8 cellular contexts compared by ENCODE assay signal in genomic region chr2:178111743-178112142, GRCh38. TPM values are rescaled to one million over a fixed set of nuclear protein-coding genes. Genes with fewer than 3 reads are reported as not detected.
DNase-seq lines count a peak whose midpoint lies in the region; ATAC-seq and TF ChIP-seq lines count a peak whose summit lies in the region.

No MANE protein-coding gene starts in this region.

- POLR2A ChIA-PET in GM10248 (lab: Yijun Ruan, JAX) (no interaction called here), HEK293T (lab: Yijun Ruan, JAX) (interaction anchor here (0.5 to 4.0 kb wide), 5 partner anchors 12 to 339 kb away, joined by 3 to 23 read pairs (median 3); partner anchors contain the start of genes PJVK and PRKRA)

- H3K27ac ChIP-seq in mammary epithelial cell (ENCODE audit: insufficient read depth, low read depth, low read length): no peak overlapping the region
- no peak overlapping the region for H3K27ac ChIP-seq in trophoblast cell (ENCODE audit: low read depth, low read length)

- H4K12ac ChIP-seq in trophoblast cell (ENCODE audit: low read depth, low read length): no peak overlapping the region

- H4K8ac ChIP-seq in trophoblast cell (ENCODE audit: low read depth, low read length): no peak overlapping the region

- no peaks in the 10 kb centered on the region for H3K27me3 Mint-ChIP-seq in IgD-negative memory B cell

- H2AFZ ChIP-seq in mammary epithelial cell (ENCODE audit: low read depth, low read length) (peak overlapping the region; percentile 96), trophoblast cell (ENCODE audit: insufficient read depth, low read length, poor library complexity) (no peak overlapping the region)

- no TSS peak for BruUV-seq in mammary epithelial cell (replicated peaks; lab: Mats Ljungman, UMichigan)

- WGBS in mammary epithelial cell (ENCODE audit: low coverage, missing lambda C conversion rate): 0% methylated on average over 1 of the region's 1 CpG
- WGBS in trophoblast cell (ENCODE audit: extremely low coverage, insufficient coverage, insufficient read length): no CpG with 5 or more reads among the region's 1 CpG

- peak overlapping the region in 1 of 3 donors; percentile 91 for H3K27ac Mint-ChIP-seq in IgD-negative memory B cell

- peaks cover 24% of the 10 kb centered on the region for H3K79me2 ChIP-seq in mammary epithelial cell (ENCODE audit: insufficient read depth, low read length)
- peaks cover 4% of the 10 kb centered on the region for H3K79me2 ChIP-seq in trophoblast cell (ENCODE audit: control insufficient read depth, insufficient read depth, low read length, poor library complexity)

- H3K4me3 Mint-ChIP-seq in IgD-negative memory B cell: peak overlapping the region in 3 of 4 donors; percentile 88 to 94 (median 93)

- H4K20me1 ChIP-seq in mammary epithelial cell (ENCODE audit: insufficient read depth, low read length): no peaks in the 10 kb centered on the region

- no peak overlapping the region for H2BK12ac ChIP-seq in trophoblast cell (ENCODE audit: low read length)

- no peaks in the 10 kb centered on the region for H3K9me3 Mint-ChIP-seq in IgD-negative memory B cell

- H3K18ac ChIP-seq in trophoblast cell (ENCODE audit: low read length): no peak overlapping the region

- no peaks in the 10 kb centered on the region for H3K36me3 ChIP-seq in mammary epithelial cell (ENCODE audit: insufficient read depth, low read length)
- H3K36me3 ChIP-seq in trophoblast cell (ENCODE audit: control insufficient read depth in 1 of 2, insufficient read depth in 2 of 2, low read length in 2 of 2): peaks cover 0 to 2% of the 10 kb centered on the region in 2 experiments

- no peak overlapping the region for H3K14ac ChIP-seq in trophoblast cell (ENCODE audit: low read length)

- no peak overlapping the region for H2AK5ac ChIP-seq in trophoblast cell (ENCODE audit: low read length)

- intact Hi-C loops in mammary epithelial cell (cut with micrococcal nuclease): loop anchor here (1.0 to 2.0 kb wide), 5 partner anchors 128 to 411 kb away; partner anchors contain the start of gene FKBP7
- intact Hi-C loops in left ventricle myocardium superior (cut with micrococcal nuclease): no loop called here

- no peak overlapping the region for H4K91ac ChIP-seq in trophoblast cell (ENCODE audit: low read depth, low read length)

- H3K9me3 ChIP-seq in mammary epithelial cell (replicated peaks; ENCODE audit: insufficient read depth, low read length) (no peaks in the 10 kb centered on the region), trophoblast cell (ENCODE audit: insufficient read depth, low read depth, low read length) (no peaks in the 10 kb centered on the region)

- H3K27me3 ChIP-seq in mammary epithelial cell (ENCODE audit: insufficient read depth, low read length) (no peaks in the 10 kb centered on the region), trophoblast cell (ENCODE audit: insufficient read depth, low read length) (no peaks in the 10 kb centered on the region)

- peaks cover 17% of the 10 kb centered on the region for H3K4me1 ChIP-seq in mammary epithelial cell (ENCODE audit: insufficient read depth, low read length)
- peaks cover 0 to 4% of the 10 kb centered on the region in 2 experiments for H3K4me1 ChIP-seq in trophoblast cell (ENCODE audit: control insufficient read depth in 1 of 2, insufficient read depth in 2 of 2, low read length in 2 of 2)

- peaks cover 3% of the 10 kb centered on the region for H3K79me1 ChIP-seq in trophoblast cell (ENCODE audit: low read length)

- H3K4me2 ChIP-seq in mammary epithelial cell (ENCODE audit: insufficient read depth, low read depth, low read length) (peak overlapping the region; percentile 29), trophoblast cell (ENCODE audit: low read length) (no peak overlapping the region)

- CTCF ChIA-PET in mammary epithelial cell (lab: Charles Lee; ENCODE audit: low non-redundant PET) (interaction anchor here (0.6 to 0.7 kb wide), 2 partner anchors 303 to 339 kb away, joined by 3 to 4 read pairs; partner anchors contain the start of genes PJVK and PRKRA), GM10248 (lab: Yijun Ruan, JAX) (interaction anchor here (0.7 to 11.3 kb wide), 42 partner anchors 8 to 804 kb away, joined by 3 to 110 read pairs (median 6); no protein-coding TSS in a partner anchor), HEK293T (lab: Yijun Ruan, JAX) (interaction anchor here (1.2 to 2.4 kb wide), 8 partner anchors 12 to 986 kb away, joined by 3 to 12 read pairs (median 4); no protein-coding TSS in a partner anchor)

- no peak overlapping the region for H2BK5ac ChIP-seq in trophoblast cell (ENCODE audit: low read depth, low read length, poor library complexity)

- H3K9ac ChIP-seq in mammary epithelial cell (ENCODE audit: insufficient read depth, low read length) (no peak overlapping the region), trophoblast cell (ENCODE audit: low read length) (no peak overlapping the region)

- H3K4me3 ChIP-seq in mammary epithelial cell (replicated peaks in 1 of 3; ENCODE audit: insufficient read depth in 1 of 3, low read depth in 2 of 3, low read length in 3 of 3) (peak overlapping the region in 1 of 3 experiments; percentile 85), trophoblast cell (ENCODE audit: low read depth, low read length) (no peak overlapping the region)

- DNase-seq in mammary epithelial cell: no peak
- peak; percentile 24 to 70 for DNase-seq in trophoblast cell
- DNase-seq in T1000 (lab: John Stamatoyannopoulos, UW): no peak
- no peak for DNase-seq in left ventricle myocardium superior
- no peak for DNase-seq in GM10248 (ENCODE audit: extremely low spot score)
- DNase-seq in HEK293T (ENCODE audit: extremely low spot score): no peak

- H3K4me1 Mint-ChIP-seq in IgD-negative memory B cell: peaks cover 20 to 34% (median 24%) of the 10 kb centered on the region in 3 donors

- ATAC-seq in GM19023 (IDR thresholded peaks at IDR 0.05; ENCODE audit: unreplicated experiment) (peak; percentile 0), left ventricle myocardium superior (no peak)

- peaks cover 2% of the 10 kb centered on the region for H3K36me3 Mint-ChIP-seq in IgD-negative memory B cell

- H3K23ac ChIP-seq in trophoblast cell (ENCODE audit: low read length): no peak overlapping the region

- in situ Hi-C loops in mammary epithelial cell (cut with MboI; ENCODE audit: low sequenced_read_pairs in 2 of 2): loop anchor here in 1 of 2 donors (10.0 kb wide), 1 partner anchor 303 kb away; no protein-coding TSS in a partner anchor

- dilution Hi-C loops in mammary epithelial cell (cut with HindIII; ENCODE audit: low sequenced_read_pairs): loop anchor here (25.0 kb wide), 1 partner anchor 301 kb away; no protein-coding TSS in a partner anchor

- TF ChIP-seq CTCF in mammary epithelial cell (conservative IDR thresholded peaks at IDR 0.05 in 1 of 2, IDR thresholded peaks at IDR 0.05 in 1 of 2; ENCODE audit: extremely low read depth in 1 of 2, insufficient read depth in 1 of 2, low read depth in 1 of 2, low read length in 2 of 2) (no peak), GM10248 (IDR thresholded peaks at IDR 0.05; ENCODE audit: control extremely low read depth, extremely low read depth, low read depth, missing control alignments) (no peak)

- no peak overlapping the region for H3K4ac ChIP-seq in trophoblast cell (ENCODE audit: low read depth, low read length)

- H2BK120ac ChIP-seq in trophoblast cell (ENCODE audit: insufficient read depth, low read length, poor library complexity): no peak overlapping the region

TF ChIP-seq in HEK293T, 16 proteins besides CTCF, POLR2A, EP300 and RAD21:
- TF ChIP-seq ELF4 (IDR thresholded peaks at IDR 0.05) (no peak), HDGF (IDR thresholded peaks at IDR 0.05; ENCODE audit: borderline replicate concordance) (no peak), SP1 (IDR thresholded peaks at IDR 0.05) (no peak)

RNA-seq across cellular contexts. Expression of gene RBM45, which starts 0.5 kb away (rescaled TPM):
- polyA plus RNA-seq in IgD-negative memory B cell: 8.3 TPM
- 10 to 100 TPM; 12.1 to 15.5 TPM for total RNA-seq in mammary epithelial cell
- polyA plus RNA-seq in mammary epithelial cell: 6.6 TPM
- 14.5 TPM for polyA minus RNA-seq in mammary epithelial cell
- 10.3 and 11.5 TPM in 2 replicates for polyA plus RNA-seq in trophoblast cell (2013)
- 4.5 TPM for total RNA-seq in left ventricle myocardium superior

RNA-seq across cellular contexts. Expression of gene PDE11A, which starts 39.2 kb away (rescaled TPM):
- not detected for polyA plus RNA-seq in IgD-negative memory B cell
- under 1 TPM; 0.17 to 0.19 TPM for total RNA-seq in mammary epithelial cell
- polyA plus RNA-seq in mammary epithelial cell: 0.10 TPM
- not detected for polyA minus RNA-seq in mammary epithelial cell
- polyA plus RNA-seq in trophoblast cell (2013): 0.01 TPM in 1 of 2 replicates, not detected in the other
- total RNA-seq in left ventricle myocardium superior: 4.4 TPM

Comparison
In these comparisons a context has a peak if more than half of its experiments do, and no peak if none do; other contexts are left out.
1. DNase-seq: peak in trophoblast cell (2 of 2); none in mammary epithelial cell (single experiment), T1000 (single experiment), left ventricle myocardium superior (single experiment), GM10248 (single experiment) and HEK293T (single experiment).